42 cellular contexts compared by ENCODE assay signal in genomic region chr6:32427218-32427617, GRCh38. TPM values are rescaled to one million over a fixed set of nuclear protein-coding genes. Genes with fewer than 3 reads are reported as not detected.
"Had no signal": no experiment of that assay in that cellular context is flagged by ENCODE, and none has a peak within 500 bp of the region (broad histone marks: within the 10 kb centered on the region; RNA-seq: fewer than 3 reads in every experiment).

No MANE protein-coding gene starts in this region.

- H3K27me3 ChIP-seq: body of pancreas, breast epithelium, Peyer's patch had no signal

- FAIRE-seq: astrocyte had no signal

- H3K36me3 ChIP-seq: breast epithelium, Peyer's patch had no signal

- H3K9me3 ChIP-seq: body of pancreas, breast epithelium, Peyer's patch had no signal

- H3K27ac ChIP-seq: body of pancreas, breast epithelium, KMS-11, RWPE1, VCaP had no signal

- DNase-seq: activated B cell treated with CpG ODN at 0.5 μM for 24 hours; activated CD4-positive, alpha-beta memory T cell treated with anti-CD3 and anti-CD28 coated beads for 36 hours; activated CD4-positive, alpha-beta T cell treated with anti-CD3 and anti-CD28 coated beads for 4 hours; activated CD4-positive, alpha-beta T cell treated with anti-CD3 and anti-CD28 coated beads, Interleukin-2, amount 50 U/mL, for 1 hour; activated CD4-positive, CD25-positive, alpha-beta regulatory T cell treated with anti-CD3 and anti-CD28 coated beads, Interleukin-2, amount 50 U/mL, for 72 hours; activated CD8-positive, alpha-beta memory T cell treated with anti-CD3 and anti-CD28 coated beads for 24 hours; activated CD8-positive, alpha-beta memory T cell treated with anti-CD3 and anti-CD28 coated beads, Interleukin-2, amount 10 ng/mL, durations not matched to agents 7 days and 5 days; activated CD8-positive, alpha-beta memory T cell treated with anti-CD3 and anti-CD28 coated beads, Interleukin-2, amount 50 U/mL, for 48 hours; activated effector memory CD4-positive, alpha-beta T cell treated with anti-CD3 and anti-CD28 coated beads, Interleukin-2, amount 50 U/mL, for 16 hours; activated naive CD4-positive, alpha-beta T cell; activated naive CD8-positive, alpha-beta T cell treated with anti-CD3 and anti-CD28 coated beads, Interleukin-2, amount 10 ng/mL, durations not matched to agents 7 days and 5 days; activated T-cell treated with anti-CD3 and anti-CD28 coated beads, Interleukin-2, amount 50 U/mL, for 72 hours; amygdala; body of pancreas; MM.1S; MV-4-11; NCI-H1092; NCI-H1436 treated with DMSO at 0.1 percent for 48 hours; NCI-H1694 treated with DMSO at 0.1 percent for 48 hours; NCI-H2029; NCI-H2107; NCI-H2171; NCI-H510A; NCI-H526; NCI-H748 treated with DMSO at 0.1 percent for 48 hours; NK-92 treated with Interleukin-12 subunit alpha and Interleukin-12 subunit beta, amount 100 ng/mL, for 24 hours; PC-3; Peyer's patch; SIG-M5; T-cell; T-helper 17 cell had no signal

- H3K4me3 ChIP-seq: body of pancreas, breast epithelium, Peyer's patch had no signal

- ATAC-seq: activated CD8-positive, alpha-beta memory T cell treated with anti-CD3 and anti-CD28 coated beads, Interleukin-2, amount 10 ng/mL, durations not matched to agents 7 days and 5 days; activated T-cell treated with anti-CD3 and anti-CD28 coated beads, Interleukin-2, amount 50 U/mL, for 72 hours; activated T-helper 17 cell treated with anti-CD3 and anti-CD28 coated beads, Interleukin-2, amount 50 U/mL, for 72 hours; body of pancreas; PC-3; Right ventricle myocardium inferior; SK-N-SH treated with all-trans-retinoic acid at 6 μM for 48 hours; T-cell; T-helper 17 cell had no signal

- H3K4me1 ChIP-seq: body of pancreas, breast epithelium, Peyer's patch had no signal

RNA-seq across cellular contexts. Expression of gene HLA-DRA, which starts 12.5 kb away (rescaled TPM):
- total RNA-seq: astrocyte, PC-3 had no signal

RNA-seq across cellular contexts. Expression of gene BTNL2, which starts 20.2 kb away (rescaled TPM):
- total RNA-seq: activated B cell treated with CpG ODN at 0.5 μM for 24 hours; activated CD4-positive, alpha-beta memory T cell treated with anti-CD3 and anti-CD28 coated beads for 36 hours; activated CD8-positive, alpha-beta memory T cell treated with anti-CD3 and anti-CD28 coated beads, Interleukin-2, amount 10 ng/mL, durations not matched to agents 7 days and 5 days; activated naive CD8-positive, alpha-beta T cell treated with anti-CD3 and anti-CD28 coated beads, Interleukin-2, amount 10 ng/mL, durations not matched to agents 7 days and 5 days; activated T-cell treated with anti-CD3 and anti-CD28 coated beads, Interleukin-2, amount 50 U/mL, for 72 hours; activated T-helper 17 cell treated with anti-CD3 and anti-CD28 coated beads, Interleukin-2, amount 50 U/mL, for 72 hours; astrocyte; body of pancreas; breast epithelium; LHCN-M2; PC-3; Right ventricle myocardium inferior; SK-MEL-5; T-cell; T-helper 17 cell had no signal
- polyA plus RNA-seq: adipose tissue had no signal

RNA-seq across cellular contexts. Expression of gene TSBP1, which starts 55.5 kb away (rescaled TPM):
- total RNA-seq: activated B cell treated with CpG ODN at 0.5 μM for 24 hours; activated CD4-positive, alpha-beta memory T cell treated with anti-CD3 and anti-CD28 coated beads for 36 hours; activated CD8-positive, alpha-beta memory T cell treated with anti-CD3 and anti-CD28 coated beads, Interleukin-2, amount 10 ng/mL, durations not matched to agents 7 days and 5 days; activated naive CD8-positive, alpha-beta T cell treated with anti-CD3 and anti-CD28 coated beads, Interleukin-2, amount 10 ng/mL, durations not matched to agents 7 days and 5 days; activated T-cell treated with anti-CD3 and anti-CD28 coated beads, Interleukin-2, amount 50 U/mL, for 72 hours; activated T-helper 17 cell treated with anti-CD3 and anti-CD28 coated beads, Interleukin-2, amount 50 U/mL, for 72 hours; astrocyte; body of pancreas; breast epithelium; LHCN-M2; PC-3; Peyer's patch; Right ventricle myocardium inferior; SK-MEL-5; T-cell; T-helper 17 cell had no signal
- polyA plus RNA-seq: adipose tissue had no signal
